8 cellular contexts compared by ENCODE assay signal in the genomic region with DNA sequence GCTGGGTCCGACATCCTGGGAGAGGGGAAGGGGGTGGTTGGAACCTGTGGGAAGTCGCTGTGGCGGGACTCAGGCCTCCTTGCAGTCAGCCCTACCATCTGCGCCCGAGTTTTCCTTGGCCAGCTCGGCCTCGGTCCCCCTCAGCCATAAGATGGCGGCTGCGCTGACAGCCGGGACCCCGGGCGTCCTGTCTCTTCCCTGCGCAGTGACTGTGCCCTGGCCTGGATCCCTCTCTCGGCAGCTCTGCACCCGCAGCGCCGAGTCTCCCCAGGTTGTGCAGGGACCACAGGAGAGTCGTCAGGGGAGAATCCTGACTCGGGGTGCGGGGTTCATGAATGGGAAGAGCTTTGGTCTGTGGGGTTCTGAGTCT. TPM values are rescaled to one million over a fixed set of nuclear protein-coding genes. Genes with fewer than 3 reads are reported as not detected.
DNase-seq lines count a peak whose midpoint lies in the region; ATAC-seq and TF ChIP-seq lines count a peak whose summit lies in the region.

No MANE protein-coding gene starts in this region.

- H3K9me3 Mint-ChIP-seq in activated T-cell treated with anti-CD3 and anti-CD28 coated beads, Interleukin-2, amount 50 U/mL, for 24 hours, result peaks cover 6% of the 10 kb centered on the region

- H3K36me3 ChIP-seq in OCI-LY7 (ENCODE audit: insufficient read depth, low read length), result peaks cover 12% of the 10 kb centered on the region
- H3K36me3 ChIP-seq in esophagus squamous epithelium, result no peaks in the 10 kb centered on the region
- H3K36me3 ChIP-seq in skeletal muscle satellite cell (ENCODE audit: insufficient read depth, low read length), result no peaks in the 10 kb centered on the region

- peak overlapping the region; percentile 25 for H3K27ac ChIP-seq in OCI-LY7 (ENCODE audit: low read depth, low read length, poor library complexity, severe bottlenecking)
- H3K27ac ChIP-seq in esophagus squamous epithelium, result peak overlapping the region; percentile 48 to 85 (median 60)

- WGBS in esophagus squamous epithelium, 2 donors, result 0% methylated on average over 1 to 5 of the region's 20 CpGs

- H3K4me1 ChIP-seq in OCI-LY7 (ENCODE audit: insufficient read depth, low read length, poor library complexity, severe bottlenecking), result no peaks in the 10 kb centered on the region
- H3K4me1 ChIP-seq in esophagus squamous epithelium, result peaks cover 0 to 3% (median 0%) of the 10 kb centered on the region in 3 donors
- H3K4me1 ChIP-seq in skeletal muscle satellite cell (ENCODE audit: control insufficient read depth, insufficient read depth, low read length), result no peaks in the 10 kb centered on the region

- TSS peak; percentile 72 for BruUV-seq in OCI-LY7 (replicated peaks; lab: Mats Ljungman, UMichigan)

- no peaks in the 10 kb centered on the region for H3K27me3 Mint-ChIP-seq in activated T-cell treated with anti-CD3 and anti-CD28 coated beads, Interleukin-2, amount 50 U/mL, for 24 hours

- no peak for DNase-seq in activated T-cell treated with anti-CD3 and anti-CD28 coated beads, Interleukin-2, amount 50 U/mL, for 24 hours
- DNase-seq in activated T-cell treated with anti-CD3 and anti-CD28 coated beads, Interleukin-2, amount 50 U/mL, for 48 hours, result no peak
- DNase-seq in OCI-LY7 (ENCODE audit: low spot score) (peak; percentile 19), esophagus squamous epithelium (lab: John Stamatoyannopoulos, UW) (no peak), GM13977 (ENCODE audit: low spot score) (no peak), NCI-H2171 (lab: John Stamatoyannopoulos, UW) (no peak)

- in situ Hi-C loops in GM13977 (cut with MboI; ENCODE audit: low pct_unique_long_range_greater_than_20kb, low sequenced_read_pairs, unreplicated experiment), result no loop called here

- TF ChIP-seq POLR2A in esophagus squamous epithelium (IDR thresholded peaks at IDR 0.05), result no peak

- no peak overlapping the region for H3K9ac ChIP-seq in skeletal muscle satellite cell (ENCODE audit: low read depth, low read length)

- peaks cover 47% of the 10 kb centered on the region for H3K36me3 Mint-ChIP-seq in activated T-cell treated with anti-CD3 and anti-CD28 coated beads, Interleukin-2, amount 50 U/mL, for 24 hours (ENCODE audit: low read depth)

- TF ChIP-seq CTCF in OCI-LY7 (conservative IDR thresholded peaks at IDR 0.05; ENCODE audit: low read length) (no peak), esophagus squamous epithelium (IDR thresholded peaks at IDR 0.05) (no peak), GM13977 (IDR thresholded peaks at IDR 0.05; ENCODE audit: extremely low read depth, insufficient read depth, missing control alignments) (no peak)

- H3K27ac Mint-ChIP-seq in activated T-cell treated with anti-CD3 and anti-CD28 coated beads, Interleukin-2, amount 50 U/mL, for 24 hours, result peak overlapping the region; percentile 93

- peak overlapping the region; percentile 72; the same call in 1 of the 2 replicates for H2AFZ ChIP-seq in OCI-LY7 (ENCODE audit: low read length)

- H4K20me1 ChIP-seq in OCI-LY7 (ENCODE audit: insufficient read depth, low read length), result no peaks in the 10 kb centered on the region

- peak overlapping the region; percentile 97 for H3K4me3 Mint-ChIP-seq in activated T-cell treated with anti-CD3 and anti-CD28 coated beads, Interleukin-2, amount 50 U/mL, for 24 hours

- H3K4me3 ChIP-seq in OCI-LY7 (ENCODE audit: low read depth, low read length, poor library complexity, severe bottlenecking) (peak overlapping the region; percentile 84), esophagus squamous epithelium (peak overlapping the region; percentile 51 to 75 (median 63)), skeletal muscle satellite cell (ENCODE audit: low read length) (peak overlapping the region; percentile 60)

- H3K27me3 ChIP-seq in esophagus squamous epithelium, result no peaks in the 10 kb centered on the region
- H3K27me3 ChIP-seq in skeletal muscle satellite cell (ENCODE audit: control insufficient read depth, insufficient read depth, low read length), result no peaks in the 10 kb centered on the region

- ATAC-seq in GM19035 (IDR thresholded peaks at IDR 0.05; ENCODE audit: unreplicated experiment), result no peak

- CTCF ChIA-PET in OCI-LY7 (lab: Charles Lee; ENCODE audit: unreplicated experiment), result no interaction called here

- intact Hi-C loops in OCI-LY7 (cut with micrococcal nuclease; ENCODE audit: unreplicated experiment), result no loop called here
- intact Hi-C loops in esophagus squamous epithelium (cut with DNase I), result no loop called here

- H3K4me1 Mint-ChIP-seq in activated T-cell treated with anti-CD3 and anti-CD28 coated beads, Interleukin-2, amount 50 U/mL, for 24 hours (ENCODE audit: low read depth), result peaks cover 12% of the 10 kb centered on the region

- H3K79me2 ChIP-seq in OCI-LY7 (ENCODE audit: insufficient read depth, low read depth, low read length), result peaks cover 13% of the 10 kb centered on the region; the same call in 1 of the 2 replicates

- POLR2A ChIA-PET in OCI-LY7 (lab: Charles Lee), result interaction anchor here (0.5 to 2.0 kb wide), 5 partner anchors 8 to 723 kb away, joined by 3 to 5 read pairs (median 3); a partner anchor contains a TSS

- peak overlapping the region; percentile 53 for H3K4me2 ChIP-seq in OCI-LY7 (ENCODE audit: low read length)
- peak overlapping the region; percentile 33 for H3K4me2 ChIP-seq in skeletal muscle satellite cell (ENCODE audit: low read length)

- no peaks in the 10 kb centered on the region for H3K9me2 ChIP-seq in OCI-LY7 (ENCODE audit: insufficient read depth, low read length)

- peaks cover 8% of the 10 kb centered on the region; the same call in 1 of the 2 replicates for H3K9me3 ChIP-seq in OCI-LY7 (ENCODE audit: low read length)
- H3K9me3 ChIP-seq in esophagus squamous epithelium, result peaks cover 0 to 27% (median 0%) of the 10 kb centered on the region in 3 donors
- peaks cover 15% of the 10 kb centered on the region for H3K9me3 ChIP-seq in skeletal muscle satellite cell (replicated peaks; ENCODE audit: low read length)

RNA-seq across cellular contexts. Expression of a gene that starts 0.3 kb away (rescaled TPM):
- total RNA-seq in OCI-LY7 (2014; rRNA removed; shearing (Covaris generic)), result 10.5 and 14.0 TPM in 2 replicates
- total RNA-seq in OCI-LY7 (2022) (6.9 and 7.8 TPM in 2 replicates), esophagus squamous epithelium (1 to 10 TPM in 3 of 4 donors, under 1 TPM in 1; 0.62 to 2.1 (median 1.5) TPM)
- 0.76 and 2.6 TPM in 2 replicates for total RNA-seq in skeletal muscle satellite cell (2012; rRNA removed)

RNA-seq across cellular contexts. Expression of a gene that starts 41.9 kb away (rescaled TPM):
- not detected in 2 replicates for total RNA-seq in OCI-LY7 (2014; rRNA removed; shearing (Covaris generic))
- not detected in 2 replicates for total RNA-seq in OCI-LY7 (2022)
- total RNA-seq in esophagus squamous epithelium, result 1 to 10 TPM in 2 of 4 donors, under 1 TPM in 2; 0.13 to 3.4 (median 1.6) TPM
- total RNA-seq in skeletal muscle satellite cell (2012; rRNA removed), result 0.44 and 0.51 TPM in 2 replicates
